36 cellular contexts compared by ENCODE assay signal in the genomic region with DNA sequence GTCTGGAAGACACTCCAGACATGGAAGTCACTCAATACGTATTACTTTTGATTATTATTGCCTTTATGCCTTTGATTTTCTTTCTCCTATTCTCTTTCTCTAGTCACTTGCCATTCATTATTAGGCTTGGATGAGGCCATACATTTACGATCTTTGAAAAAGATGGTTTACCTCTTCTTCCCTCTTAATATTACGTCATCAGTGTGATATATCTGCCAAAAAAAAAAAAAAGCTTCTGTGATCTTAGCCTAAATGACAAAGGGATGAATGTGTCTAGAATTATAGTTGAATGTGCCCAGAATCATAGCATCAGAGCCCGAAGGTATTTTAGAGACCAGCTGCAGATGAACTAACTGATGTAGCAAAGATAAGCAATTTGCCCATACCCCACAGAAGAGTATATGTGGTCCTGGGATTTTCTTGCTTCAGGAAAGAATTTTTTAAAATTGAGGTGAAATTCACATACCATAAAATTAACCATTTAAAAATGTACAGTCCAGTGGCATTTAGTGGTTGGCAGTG.
"Had no signal": no experiment of that assay in that cellular context is flagged by ENCODE, and none has a peak within 500 bp of the region (broad histone marks: within the 10 kb centered on the region; RNA-seq: fewer than 3 reads in every experiment).

No MANE protein-coding gene starts in this region.

- DNase-seq: activated B cell treated with CpG ODN at 0.5 μM for 24 hours; activated CD4-positive, alpha-beta memory T cell treated with anti-CD3 and anti-CD28 coated beads for 36 hours; activated CD4-positive, alpha-beta T cell treated with anti-CD3 and anti-CD28 coated beads for 4 hours; activated CD4-positive, alpha-beta T cell treated with anti-CD3 and anti-CD28 coated beads, Interleukin-2, amount 10 ng/mL, durations not matched to agents 24 days and 14 days; activated CD4-positive, alpha-beta T cell treated with anti-CD3 and anti-CD28 coated beads, Interleukin-2, amount 50 U/mL, for 1 hour; activated CD4-positive, alpha-beta T cell treated with anti-CD3 and anti-CD28 coated beads, Interleukin-2, amount 50 U/mL, for 4 hours; activated CD4-positive, CD25-positive, alpha-beta regulatory T cell treated with anti-CD3 and anti-CD28 coated beads, Interleukin-2, amount 50 U/mL, for 72 hours; activated CD8-positive, alpha-beta memory T cell treated with anti-CD3 and anti-CD28 coated beads, Interleukin-2, amount 50 U/mL, for 4 hours; activated CD8-positive, alpha-beta T cell treated with anti-CD3 and anti-CD28 coated beads for 36 hours; activated effector memory CD4-positive, alpha-beta T cell treated with anti-CD3 and anti-CD28 coated beads, Interleukin-2, amount 50 U/mL, for 16 hours; activated gamma-delta T cell treated with Interleukin-2 at 50 U/mL for 16 hours; activated naive CD4-positive, alpha-beta T cell; activated naive CD4-positive, alpha-beta T cell treated with anti-CD3 and anti-CD28 coated beads for 36 hours; activated naive CD4-positive, alpha-beta T cell treated with anti-CD3 and anti-CD28 coated beads, Interleukin-2, amount 50 U/mL, for 16 hours; activated naive CD8-positive, alpha-beta T cell treated with anti-CD3 and anti-CD28 coated beads for 36 hours; activated T-cell treated with anti-CD3 and anti-CD28 coated beads for 4 hours; activated T-cell treated with anti-CD3 and anti-CD28 coated beads, Interleukin-2, amount 50 U/mL, for 1 hour; activated T-cell treated with anti-CD3 and anti-CD28 coated beads, Interleukin-2, amount 50 U/mL, for 4 hours; activated T-cell treated with anti-CD3 and anti-CD28 coated beads, Interleukin-2, amount 50 U/mL, for 72 hours; adrenal gland; amniotic stem cell; aorta; body of pancreas; brain microvascular endothelial cell; central memory CD4-positive, alpha-beta T cell; T-helper 2 cell; T-helper 9 cell had no signal

- ATAC-seq: activated CD8-positive, alpha-beta T cell treated with anti-CD3 and anti-CD28 coated beads for 36 hours; activated naive CD4-positive, alpha-beta T cell treated with anti-CD3 and anti-CD28 coated beads, Interleukin-2, amount 50 U/mL, for 72 hours; activated T-cell treated with anti-CD3 and anti-CD28 coated beads, Interleukin-2, amount 50 U/mL, for 4 hours; activated T-cell treated with anti-CD3 and anti-CD28 coated beads, Interleukin-2, amount 50 U/mL, for 72 hours; activated T-helper 17 cell treated with anti-CD3 and anti-CD28 coated beads, Interleukin-2, amount 50 U/mL, for 72 hours; body of pancreas had no signal

- H3K27me3 Mint-ChIP-seq: activated B cell treated with CpG ODN at 0.5 μM for 24 hours had no signal

- H3K4me1 ChIP-seq: body of pancreas, breast epithelium had no signal

- H3K27ac Mint-ChIP-seq: activated B cell treated with CpG ODN at 0.5 μM for 24 hours; activated CD4-positive, alpha-beta memory T cell treated with anti-CD3 and anti-CD28 coated beads for 36 hours; activated CD4-positive, alpha-beta T cell treated with anti-CD3 and anti-CD28 coated beads, Interleukin-2, amount 10 ng/mL, durations not matched to agents 24 days and 14 days; activated CD8-positive, alpha-beta T cell treated with anti-CD3 and anti-CD28 coated beads for 36 hours; activated naive CD4-positive, alpha-beta T cell treated with anti-CD3 and anti-CD28 coated beads for 36 hours; activated naive CD4-positive, alpha-beta T cell treated with anti-CD3 and anti-CD28 coated beads, Interleukin-2, amount 50 U/mL, for 72 hours; activated naive CD8-positive, alpha-beta T cell treated with anti-CD3 and anti-CD28 coated beads for 36 hours; activated T-cell treated with anti-CD3 and anti-CD28 coated beads, Interleukin-2, amount 50 U/mL, for 72 hours; activated T-helper 1 cell treated with anti-CD3 and anti-CD28 coated beads, Interleukin-12 subunit alpha, Interleukin-12 subunit beta, Interleukin-2, Interleukin-4 antibody, amounts not matched to agents 30 ng/mL and 10 ng/mL and 1 ng/mL, durations not matched to agents 14 hours and 24 hours and 36 hours; activated T-helper 17 cell treated with anti-CD3 and anti-CD28 coated beads, Interleukin-2, amount 50 U/mL, for 72 hours; T-helper 2 cell treated with Interferon-gamma antibody and Interleukin-4, amounts not matched to agents 5 μg/mL and 100 μg/mL, for 36 hours had no signal

- H3K4me3 ChIP-seq: adrenal gland, body of pancreas, breast epithelium had no signal

- H3K4me1 Mint-ChIP-seq: activated CD4-positive, alpha-beta T cell treated with anti-CD3 and anti-CD28 coated beads, Interleukin-2, amount 10 ng/mL, durations not matched to agents 24 days and 14 days; activated naive CD8-positive, alpha-beta T cell treated with anti-CD3 and anti-CD28 coated beads for 36 hours; activated T-helper 17 cell treated with anti-CD3 and anti-CD28 coated beads, Interleukin-2, amount 50 U/mL, for 72 hours had no signal

- H3K4me3 Mint-ChIP-seq: activated B cell treated with CpG ODN at 0.5 μM for 24 hours; activated CD4-positive, alpha-beta memory T cell treated with anti-CD3 and anti-CD28 coated beads for 36 hours; activated CD4-positive, alpha-beta T cell treated with anti-CD3 and anti-CD28 coated beads, Interleukin-2, amount 10 ng/mL, durations not matched to agents 24 days and 14 days; activated CD8-positive, alpha-beta T cell treated with anti-CD3 and anti-CD28 coated beads for 36 hours; activated naive CD4-positive, alpha-beta T cell treated with anti-CD3 and anti-CD28 coated beads for 36 hours; activated naive CD8-positive, alpha-beta T cell treated with anti-CD3 and anti-CD28 coated beads for 36 hours; activated T-cell treated with anti-CD3 and anti-CD28 coated beads, Interleukin-2, amount 50 U/mL, for 4 hours; activated T-cell treated with anti-CD3 and anti-CD28 coated beads, Interleukin-2, amount 50 U/mL, for 72 hours; activated T-helper 1 cell treated with anti-CD3 and anti-CD28 coated beads, Interleukin-12 subunit alpha, Interleukin-12 subunit beta, Interleukin-2, Interleukin-4 antibody, amounts not matched to agents 30 ng/mL and 10 ng/mL and 1 ng/mL, durations not matched to agents 14 hours and 24 hours and 36 hours; activated T-helper 17 cell treated with anti-CD3 and anti-CD28 coated beads, Interleukin-2, amount 50 U/mL, for 72 hours; T-helper 2 cell treated with Interferon-gamma antibody and Interleukin-4, amounts not matched to agents 5 μg/mL and 100 μg/mL, for 36 hours had no signal

- FAIRE-seq: astrocyte, colon, TTC549 had no signal

- H3K36me3 ChIP-seq: adrenal gland, brain microvascular endothelial cell, breast epithelium had no signal

- H3K27me3 ChIP-seq: adrenal gland, body of pancreas, brain microvascular endothelial cell, breast epithelium had no signal

- H3K27ac ChIP-seq: adrenal gland, body of pancreas, brain microvascular endothelial cell, breast epithelium, VCaP had no signal

- H3K9me3 ChIP-seq: adrenal gland, body of pancreas had no signal
